ENCODE assay signal across 1 cellular context in genomic region chr12:131002271-131002670, GRCh38.
TF ChIP-seq lines count a peak whose summit lies in the region.

No MANE protein-coding gene starts in this region.

TF ChIP-seq in GM12878, 131 proteins besides CTCF, POLR2A, EP300 and RAD21 (continued from another document and continues in another):
- no peak for TF ChIP-seq CEBPZ (IDR thresholded peaks at IDR 0.05; ENCODE audit: low read depth, low read length)
- TF ChIP-seq ATF7 (IDR thresholded peaks at IDR 0.05; ENCODE audit: low read depth): no peak
- TF ChIP-seq REST (IDR thresholded peaks at IDR 0.05; ENCODE audit: low read depth, low read length): no peak
- peak; percentile 83 for TF ChIP-seq SKIL (IDR thresholded peaks at IDR 0.05; ENCODE audit: low read depth, poor library complexity, severe bottlenecking)
- TF ChIP-seq SIX5 (IDR thresholded peaks at IDR 0.05; ENCODE audit: low read depth, low read length, severe bottlenecking): no peak
- peak; percentile 96 for TF ChIP-seq MEF2B (IDR thresholded peaks at IDR 0.05; ENCODE audit: partially characterized antibody, poor library complexity, severe bottlenecking)
- no peak for TF ChIP-seq ZNF592 (IDR thresholded peaks at IDR 0.05)
- peak; percentile 59 for TF ChIP-seq SP1 (IDR thresholded peaks at IDR 0.05; ENCODE audit: low read depth, low read length)
- no peak for TF ChIP-seq PBX3 (IDR thresholded peaks at IDR 0.05; ENCODE audit: insufficient replicate concordance, low read depth, low read length)
- TF ChIP-seq CUX1 (IDR thresholded peaks at IDR 0.05; ENCODE audit: insufficient replicate concordance, low read depth, low read length): no peak
- 0 out of 2 replicates have a peak, but pooled peaks have one; percentile 38 for TF ChIP-seq MTA2 (IDR thresholded peaks at IDR 0.05; ENCODE audit: low read depth)
- TF ChIP-seq IRF3 (IDR thresholded peaks at IDR 0.05): no peak
- peak; percentile 82 for TF ChIP-seq FOXM1 (IDR thresholded peaks at IDR 0.05; ENCODE audit: low read depth, low read length)
- TF ChIP-seq TCF3 (IDR thresholded peaks at IDR 0.05; ENCODE audit: borderline replicate concordance, insufficient read depth, low read depth, low read length): peak; percentile 41; the same call in 1 of the 2 replicates
- peak; percentile 77 for TF ChIP-seq TCF12 (IDR thresholded peaks at IDR 0.05; ENCODE audit: low read depth, low read length)
- TF ChIP-seq POU2F2 (IDR thresholded peaks at IDR 0.05; ENCODE audit: borderline replicate concordance, low read depth, low read length): no peak; the same call in 2 of the 3 replicates
- TF ChIP-seq EED (IDR thresholded peaks at IDR 0.05; ENCODE audit: low read depth): peak; percentile 49; the same call in 1 of the 2 replicates
- no peak for TF ChIP-seq HCFC1 (IDR thresholded peaks at IDR 0.05; ENCODE audit: low read length)
- TF ChIP-seq RUNX3 (IDR thresholded peaks at IDR 0.05; ENCODE audit: low read length): peak; percentile 75
- no peak for TF ChIP-seq CBX3 (IDR thresholded peaks at IDR 0.05; ENCODE audit: borderline replicate concordance, low read depth)
- TF ChIP-seq RB1 (IDR thresholded peaks at IDR 0.05; ENCODE audit: borderline replicate concordance): no peak
- no peak for TF ChIP-seq MYB (IDR thresholded peaks at IDR 0.05; ENCODE audit: borderline replicate concordance, low read depth, low read length)
- no peak for TF ChIP-seq ZBTB40 (IDR thresholded peaks at IDR 0.05; ENCODE audit: borderline replicate concordance)
